In genomic region chr19:35164418-35164817, GRCh38 we compare ENCODE assay signal across 17 cellular contexts. TPM values are rescaled to one million over a fixed set of nuclear protein-coding genes. Genes with fewer than 3 reads are reported as not detected.
DNase-seq lines count a peak whose midpoint lies in the region; ATAC-seq, FAIRE-seq and TF ChIP-seq lines count a peak whose summit lies in the region.
"Had no signal": no experiment of that assay in that cellular context is flagged by ENCODE, and none has a peak within 500 bp of the region (broad histone marks: within the 10 kb centered on the region; RNA-seq: fewer than 3 reads in every experiment).

No MANE protein-coding gene starts in this region.

- no peak for DNase-seq in activated T-cell treated with anti-CD3 and anti-CD28 coated beads, Interleukin-2, amount 50 U/mL, for 24 hours
- no peak for DNase-seq in activated T-cell treated with anti-CD3 and anti-CD28 coated beads, Interleukin-2, amount 50 U/mL, for 4 hours
- DNase-seq in M059J (ENCODE audit: low read depth) (peak; percentile 44), K562 (ENCODE audit: extremely low read depth in 1 of 4, low spot score in 3 of 4) (peak in 1 of 4 experiments; percentile 71), osteoblast (ENCODE audit: insufficient read length, low spot score, missing footprints) (peak; percentile 10), NCI-H446 treated with DMSO at 0.1 percent for 48 hours (lab: John Stamatoyannopoulos, UW) (no peak), NCI-H1694 treated with DMSO at 0.1 percent for 48 hours (lab: John Stamatoyannopoulos, UW) (no peak), GM19238 (ENCODE audit: insufficient read length, low spot score) (no peak)
- DNase-seq: anterior cingulate cortex, NCI-H1930, spleen, testis had no signal

- H3K4me3 Mint-ChIP-seq in activated T-cell treated with anti-CD3 and anti-CD28 coated beads, Interleukin-2, amount 50 U/mL, for 24 hours = no peak overlapping the region
- no peak overlapping the region for H3K4me3 Mint-ChIP-seq in activated T-cell treated with anti-CD3 and anti-CD28 coated beads, Interleukin-2, amount 50 U/mL, for 4 hours
- H3K4me3 Mint-ChIP-seq: IgD-negative memory B cell, neural crest cell had no signal

- H3K9me3 ChIP-seq in K562 (replicated peaks; ENCODE audit: control insufficient read depth, insufficient read depth, low read depth, low read length) (no peaks in the 10 kb centered on the region), osteoblast (ENCODE audit: low read depth, low read length) (peaks cover 19% of the 10 kb centered on the region)
- H3K9me3 ChIP-seq: testis had no signal

- TF ChIP-seq CTCF in K562 (IDR thresholded peaks at IDR 0.05 in 2 of 3, conservative IDR thresholded peaks at IDR 0.05 in 1 of 3; ENCODE audit: insufficient read depth in 2 of 3, low read depth in 1 of 3, low read length in 3 of 3) = no peak
- TF ChIP-seq CTCF in osteoblast (IDR thresholded peaks at IDR 0.05; ENCODE audit: extremely low read depth, low read depth, low read length) = no peak

- H3K4me2 ChIP-seq in K562 (ENCODE audit: insufficient read depth, low read length) (peak overlapping the region; percentile 20), osteoblast (ENCODE audit: insufficient read depth, low read length) (no peak overlapping the region)

- in situ Hi-C loops in K562 (cut with MboI) = no loop called here

- no peak for TF ChIP-seq EP300 in K562 (IDR thresholded peaks at IDR 0.05; ENCODE audit: low read length)

- peaks cover 36% of the 10 kb centered on the region for H3K9me3 Mint-ChIP-seq in activated T-cell treated with anti-CD3 and anti-CD28 coated beads, Interleukin-2, amount 50 U/mL, for 24 hours
- H3K9me3 Mint-ChIP-seq in activated T-cell treated with anti-CD3 and anti-CD28 coated beads, Interleukin-2, amount 50 U/mL, for 4 hours = peaks cover 17% of the 10 kb centered on the region

- no peak overlapping the region for H2AFZ ChIP-seq in K562 (ENCODE audit: low read depth, low read length)
- no peak overlapping the region for H2AFZ ChIP-seq in osteoblast (ENCODE audit: low read length)

- FAIRE-seq in K562 (lab: Jason Lieb, UNC) = peak; percentile 40
- FAIRE-seq: frontal cortex, H54 had no signal

- peak overlapping the region; percentile 59 for H3K27ac Mint-ChIP-seq in activated T-cell treated with anti-CD3 and anti-CD28 coated beads, Interleukin-2, amount 50 U/mL, for 24 hours

- no TSS peak for BruUV-seq in K562 (replicated peaks; lab: Mats Ljungman, UMichigan)

- no peak for ATAC-seq in activated T-cell treated with anti-CD3 and anti-CD28 coated beads, Interleukin-2, amount 50 U/mL, for 4 hours
- ATAC-seq in K562 = no peak

- no peak for TF ChIP-seq RAD21 in K562 (CRISPR knock-in tag; conservative IDR thresholded peaks at IDR 0.05 in 1 of 2, IDR thresholded peaks at IDR 0.05 in 1 of 2)

- no peaks in the 10 kb centered on the region for H3K9me1 ChIP-seq in K562 (ENCODE audit: control insufficient read depth, insufficient read depth, low read length)

- CTCF ChIA-PET in K562 (lab: Yijun Ruan, JAX; ENCODE audit: low intra/inter-chr PET ratio) = no interaction called here

- no peaks in the 10 kb centered on the region for H3K27me3 Mint-ChIP-seq in activated T-cell treated with anti-CD3 and anti-CD28 coated beads, Interleukin-2, amount 50 U/mL, for 24 hours
- H3K27me3 Mint-ChIP-seq in activated T-cell treated with anti-CD3 and anti-CD28 coated beads, Interleukin-2, amount 50 U/mL, for 4 hours (ENCODE audit: low read depth) = no peaks in the 10 kb centered on the region
- H3K27me3 Mint-ChIP-seq: IgD-negative memory B cell had no signal

- H3K27ac ChIP-seq in K562 (ENCODE audit: extremely low read depth, low read depth, low read length) (peak overlapping the region; percentile 77), osteoblast (ENCODE audit: low read depth, low read length) (no peak overlapping the region)
- H3K27ac ChIP-seq: spleen, testis had no signal

- H3K4me1 Mint-ChIP-seq in activated T-cell treated with anti-CD3 and anti-CD28 coated beads, Interleukin-2, amount 50 U/mL, for 24 hours (ENCODE audit: low read depth) = peaks cover 60% of the 10 kb centered on the region
- peaks cover 51% of the 10 kb centered on the region for H3K4me1 Mint-ChIP-seq in activated T-cell treated with anti-CD3 and anti-CD28 coated beads, Interleukin-2, amount 50 U/mL, for 4 hours (ENCODE audit: low read depth)

- H3K36me3 ChIP-seq in K562 (ENCODE audit: control insufficient read depth, insufficient read depth, low read length) (peaks cover 98% of the 10 kb centered on the region), osteoblast (ENCODE audit: insufficient read depth, low read length) (peaks cover 65% of the 10 kb centered on the region)

- H4K20me1 ChIP-seq in K562 (replicated peaks; ENCODE audit: control insufficient read depth, insufficient read depth, low read length) = no peaks in the 10 kb centered on the region
- H4K20me1 ChIP-seq in osteoblast (ENCODE audit: insufficient read depth, low read length) = no peaks in the 10 kb centered on the region

- TF ChIP-seq POLR2A in K562 (conservative IDR thresholded peaks at IDR 0.05) = no peak

- H3K9ac ChIP-seq in K562 (ENCODE audit: insufficient read depth in 1 of 2, low read depth in 2 of 2, low read length in 2 of 2) = peak overlapping the region in 1 of 2 experiments; percentile 39; a peak in 1 of 4 replicates

- intact Hi-C loops in K562 (cut with micrococcal nuclease) = no loop called here

- H3K4me1 ChIP-seq in K562 (replicated peaks in 1 of 2; ENCODE audit: control insufficient read depth in 2 of 2, insufficient read depth in 2 of 2, low read length in 2 of 2) (peaks cover 54 to 67% of the 10 kb centered on the region in 2 experiments), osteoblast (ENCODE audit: insufficient read depth, low read length) (no peaks in the 10 kb centered on the region)
- H3K4me1 ChIP-seq: testis had no signal

- H3K79me2 ChIP-seq in K562 (ENCODE audit: control insufficient read depth, insufficient read depth, low read length) (peaks cover 40% of the 10 kb centered on the region), osteoblast (ENCODE audit: insufficient read depth, low read length) (no peaks in the 10 kb centered on the region)

- H3K4me3 ChIP-seq in K562 (no peak overlapping the region), osteoblast (ENCODE audit: insufficient read depth, low read length) (no peak overlapping the region)
- H3K4me3 ChIP-seq: spleen, testis had no signal

- peaks cover 100% of the 10 kb centered on the region for H3K36me3 Mint-ChIP-seq in activated T-cell treated with anti-CD3 and anti-CD28 coated beads, Interleukin-2, amount 50 U/mL, for 24 hours (ENCODE audit: low read depth)
- peaks cover 73% of the 10 kb centered on the region for H3K36me3 Mint-ChIP-seq in activated T-cell treated with anti-CD3 and anti-CD28 coated beads, Interleukin-2, amount 50 U/mL, for 4 hours (ENCODE audit: insufficient read depth)

- POLR2A ChIA-PET in K562 (lab: Yijun Ruan, JAX) = no interaction called here

- H3K27me3 ChIP-seq in K562 (ENCODE audit: control insufficient read depth in 2 of 2, insufficient read depth in 2 of 2, low read length in 2 of 2) = no peaks in the 10 kb centered on the region; a peak in 1 of 5 replicates
- no peaks in the 10 kb centered on the region for H3K27me3 ChIP-seq in osteoblast (ENCODE audit: insufficient read depth, low read length)
- H3K27me3 ChIP-seq: spleen, testis had no signal

- 15% methylated on average over 2 of the region's 2 CpGs for whole genome bisulfite sequencing in K562 (ENCODE audit: insufficient coverage, low coverage, missing lambda C conversion rate)

RNA-seq across cellular contexts. Expression of gene FXYD5, which starts 9.9 kb away (rescaled TPM):
- total RNA-seq in activated T-cell treated with anti-CD3 and anti-CD28 coated beads, Interleukin-2, amount 50 U/mL, for 4 hours = 100 to 1,000 TPM; 363 to 466 (median 421) TPM
- total RNA-seq in M059J (2014; rRNA removed; shearing (Covaris generic)) = 183 and 256 TPM in 2 replicates
- total RNA-seq in K562 (2011; cell fraction: chromatin; rRNA removed; ENCODE audit: low replicate concordance) = 134 and 231 TPM in 2 replicates
- 240 and 311 TPM in 2 replicates for total RNA-seq in K562 (2011; cell fraction: nucleolus; rRNA removed)
- total RNA-seq in K562 (2011; cell fraction: nucleoplasm; rRNA removed) = 297 and 340 TPM in 2 replicates
- 174 and 300 TPM in 2 replicates for total RNA-seq in K562 (2014; rRNA removed)
- 122 and 147 TPM in 2 replicates for total RNA-seq in K562 (2014; rRNA removed; fragmentation: Illumina TruSeq; extraction: Trizol)
- total RNA-seq in K562 (2015; rRNA removed; fragmentation: Illumina TruSeq; extraction: Trizol) = 252 and 264 TPM in 2 replicates
- total RNA-seq in K562 (2021) = 250 and 256 TPM in 2 replicates
- polyA plus RNA-seq in K562 (2011; rRNA removed) = 104 and 125 TPM in 2 replicates
- 271 and 533 TPM in 2 replicates for polyA plus RNA-seq in K562 (2011; cell fraction: cytosol; rRNA removed)
- polyA plus RNA-seq in K562 (2011; cell fraction: nucleus; rRNA removed) = 105 and 188 TPM in 2 replicates
- 353 and 530 TPM in 2 replicates for polyA plus RNA-seq in K562 (2012)
- 522 and 537 TPM in 2 replicates for polyA plus RNA-seq in K562 (2014; fragmentation: Illumina TruSeq; extraction: Trizol)
- 100 to 1,000 TPM; 125 to 198 TPM for polyA plus RNA-seq in K562 (2014; fragmentation: Nextera tagmentation; extraction: Ambion mirVana)
- 120 and 155 TPM in 2 replicates for polyA plus RNA-seq in K562 (2014; rRNA removed)
- polyA minus RNA-seq in K562 (2011; rRNA and poly(A)+ RNA removed) = 93.8 and 163 TPM in 2 replicates
- polyA minus RNA-seq in K562 (2011; cell fraction: cytosol; rRNA and poly(A)+ RNA removed) = 189 and 195 TPM in 2 replicates
- polyA minus RNA-seq in K562 (2011; cell fraction: nucleus; rRNA and poly(A)+ RNA removed) = 55.6 and 58.4 TPM in 2 replicates
- 29.0 and 32.4 TPM in 2 replicates for total RNA-seq in osteoblast
- total RNA-seq: frontal cortex had no signal

RNA-seq across cellular contexts. Expression of gene FXYD7, which starts 21.4 kb away (rescaled TPM):
- total RNA-seq in activated T-cell treated with anti-CD3 and anti-CD28 coated beads, Interleukin-2, amount 50 U/mL, for 4 hours = under 1 TPM in 1 of 3 donors, not detected in 2; 0.48 TPM
- not detected in 2 replicates for total RNA-seq in M059J (2014; rRNA removed; shearing (Covaris generic))
- total RNA-seq in K562 (2011; cell fraction: chromatin; rRNA removed; ENCODE audit: low replicate concordance) = 0.39 and 0.76 TPM in 2 replicates
- total RNA-seq in K562 (2011; cell fraction: nucleolus; rRNA removed) = not detected in 2 replicates
- not detected in 2 replicates for total RNA-seq in K562 (2011; cell fraction: nucleoplasm; rRNA removed)
- total RNA-seq in K562 (2014; rRNA removed) = not detected in 2 replicates
- total RNA-seq in K562 (2014; rRNA removed; fragmentation: Illumina TruSeq; extraction: Trizol) = not detected in 2 replicates
- 0.26 and 0.36 TPM in 2 replicates for total RNA-seq in K562 (2015; rRNA removed; fragmentation: Illumina TruSeq; extraction: Trizol)
- 0.27 and 0.80 TPM in 2 replicates for total RNA-seq in K562 (2021)
- 0.18 and 0.26 TPM in 2 replicates for polyA plus RNA-seq in K562 (2011; rRNA removed)
- 0.24 and 0.51 TPM in 2 replicates for polyA plus RNA-seq in K562 (2011; cell fraction: cytosol; rRNA removed)
- polyA plus RNA-seq in K562 (2011; cell fraction: nucleus; rRNA removed) = 0.48 and 1.2 TPM in 2 replicates
- polyA plus RNA-seq in K562 (2012) = 1.4 and 1.5 TPM in 2 replicates
- polyA plus RNA-seq in K562 (2014; fragmentation: Illumina TruSeq; extraction: Trizol) = 0.28 TPM in 1 of 2 replicates, not detected in the other
- under 1 TPM; 0.10 to 0.13 TPM for polyA plus RNA-seq in K562 (2014; fragmentation: Nextera tagmentation; extraction: Ambion mirVana)
- 0.32 and 0.46 TPM in 2 replicates for polyA plus RNA-seq in K562 (2014; rRNA removed)
- not detected in 2 replicates for polyA minus RNA-seq in K562 (2011; rRNA and poly(A)+ RNA removed)
- not detected in 2 replicates for polyA minus RNA-seq in K562 (2011; cell fraction: cytosol; rRNA and poly(A)+ RNA removed)
- not detected in 2 replicates for polyA minus RNA-seq in K562 (2011; cell fraction: nucleus; rRNA and poly(A)+ RNA removed)
- total RNA-seq in osteoblast = not detected in 2 replicates

RNA-seq across cellular contexts. Expression of gene FXYD1, which starts 25.8 kb away (rescaled TPM):
- total RNA-seq in activated T-cell treated with anti-CD3 and anti-CD28 coated beads, Interleukin-2, amount 50 U/mL, for 4 hours = 1 to 10 TPM in 2 of 3 donors, under 1 TPM in 1; 0.95 to 1.6 (median 1.4) TPM
- total RNA-seq in M059J (2014; rRNA removed; shearing (Covaris generic)) = not detected in 2 replicates
- total RNA-seq in K562 (2011; cell fraction: chromatin; rRNA removed; ENCODE audit: low replicate concordance) = 0.67 TPM in 1 of 2 replicates, not detected in the other
- 0.50 TPM in 1 of 2 replicates, not detected in the other for total RNA-seq in K562 (2011; cell fraction: nucleolus; rRNA removed)
- total RNA-seq in K562 (2011; cell fraction: nucleoplasm; rRNA removed) = not detected in 2 replicates
- total RNA-seq in K562 (2014; rRNA removed) (2.3 and 2.4 TPM in 2 replicates), K562 (2014; rRNA removed; fragmentation: Illumina TruSeq; extraction: Trizol) (not detected in 2 replicates), K562 (2015; rRNA removed; fragmentation: Illumina TruSeq; extraction: Trizol) (0.60 and 1.3 TPM in 2 replicates), K562 (2021) (1.7 and 2.7 TPM in 2 replicates), osteoblast (not detected in 2 replicates)
- polyA plus RNA-seq in K562 (2011; rRNA removed) (0.40 and 0.66 TPM in 2 replicates), K562 (2014; fragmentation: Illumina TruSeq; extraction: Trizol) (0.71 and 2.1 TPM in 2 replicates), K562 (2014; fragmentation: Nextera tagmentation; extraction: Ambion mirVana) (not detected), K562 (2014; rRNA removed) (2.4 and 3.2 TPM in 2 replicates)
- 0.16 TPM in 1 of 2 replicates, not detected in the other for polyA plus RNA-seq in K562 (2011; cell fraction: cytosol; rRNA removed)
- 0.49 and 2.1 TPM in 2 replicates for polyA plus RNA-seq in K562 (2011; cell fraction: nucleus; rRNA removed)
- polyA plus RNA-seq in K562 (2012) = 2.1 and 4.4 TPM in 2 replicates
- not detected in 2 replicates for polyA minus RNA-seq in K562 (2011; rRNA and poly(A)+ RNA removed)
- not detected in 2 replicates for polyA minus RNA-seq in K562 (2011; cell fraction: cytosol; rRNA and poly(A)+ RNA removed)
- 0.67 TPM in 1 of 2 replicates, not detected in the other for polyA minus RNA-seq in K562 (2011; cell fraction: nucleus; rRNA and poly(A)+ RNA removed)
- total RNA-seq: frontal cortex; T-helper 1 cell treated with Interleukin-12 subunit alpha and Interleukin-12 subunit beta and Interleukin-4 antibody, amounts not matched to agents 30 ng/mL and 1 ng/mL, for 36 hours had no signal

RNA-seq across cellular contexts. Expression of gene LGI4, which starts 29.6 kb away (rescaled TPM):
- under 1 TPM in 1 of 3 donors, not detected in 2; 0.14 TPM for total RNA-seq in activated T-cell treated with anti-CD3 and anti-CD28 coated beads, Interleukin-2, amount 50 U/mL, for 4 hours
- not detected in 2 replicates for total RNA-seq in M059J (2014; rRNA removed; shearing (Covaris generic))
- 1.9 TPM in 2 replicates for total RNA-seq in K562 (2011; cell fraction: chromatin; rRNA removed; ENCODE audit: low replicate concordance)
- total RNA-seq in K562 (2011; cell fraction: nucleolus; rRNA removed) = 0.67 and 0.92 TPM in 2 replicates
- total RNA-seq in K562 (2011; cell fraction: nucleoplasm; rRNA removed) = 0.88 and 0.92 TPM in 2 replicates
- total RNA-seq in K562 (2014; rRNA removed) (0.14 TPM in 1 of 2 replicates, not detected in the other), K562 (2014; rRNA removed; fragmentation: Illumina TruSeq; extraction: Trizol) (not detected in 2 replicates), K562 (2015; rRNA removed; fragmentation: Illumina TruSeq; extraction: Trizol) (not detected in 2 replicates), K562 (2021) (0.24 TPM in 1 of 2 replicates, not detected in the other), osteoblast (0.59 and 0.72 TPM in 2 replicates)
- polyA plus RNA-seq in K562 (2011; rRNA removed) (0.29 and 0.73 TPM in 2 replicates), K562 (2014; fragmentation: Illumina TruSeq; extraction: Trizol) (0.30 and 0.33 TPM in 2 replicates), K562 (2014; fragmentation: Nextera tagmentation; extraction: Ambion mirVana) (not detected), K562 (2014; rRNA removed) (0.21 and 1.1 TPM in 2 replicates)
- polyA plus RNA-seq in K562 (2011; cell fraction: cytosol; rRNA removed) = 0.16 and 0.37 TPM in 2 replicates
- polyA plus RNA-seq in K562 (2011; cell fraction: nucleus; rRNA removed) = 3.1 and 4.6 TPM in 2 replicates
- polyA plus RNA-seq in K562 (2012) = 0.35 and 1.6 TPM in 2 replicates
- polyA minus RNA-seq in K562 (2011; rRNA and poly(A)+ RNA removed) = not detected in 2 replicates
- not detected in 2 replicates for polyA minus RNA-seq in K562 (2011; cell fraction: cytosol; rRNA and poly(A)+ RNA removed)
- polyA minus RNA-seq in K562 (2011; cell fraction: nucleus; rRNA and poly(A)+ RNA removed) = 0.54 TPM in 1 of 2 replicates, not detected in the other
- polyA plus RNA-seq: IgD-negative memory B cell had no signal

RNA-seq across cellular contexts. Expression of gene FXYD3, which starts 48.8 kb away (rescaled TPM):
- under 1 TPM; 0.23 to 0.63 (median 0.41) TPM for total RNA-seq in activated T-cell treated with anti-CD3 and anti-CD28 coated beads, Interleukin-2, amount 50 U/mL, for 4 hours
- total RNA-seq in M059J (2014; rRNA removed; shearing (Covaris generic)) = 0.64 TPM in 1 of 2 replicates, not detected in the other
- not detected in 2 replicates for total RNA-seq in K562 (2011; cell fraction: chromatin; rRNA removed; ENCODE audit: low replicate concordance)
- not detected in 2 replicates for total RNA-seq in K562 (2011; cell fraction: nucleolus; rRNA removed)
- not detected in 2 replicates for total RNA-seq in K562 (2011; cell fraction: nucleoplasm; rRNA removed)
- total RNA-seq in K562 (2014; rRNA removed) (not detected in 2 replicates), K562 (2014; rRNA removed; fragmentation: Illumina TruSeq; extraction: Trizol) (not detected in 2 replicates), K562 (2015; rRNA removed; fragmentation: Illumina TruSeq; extraction: Trizol) (not detected in 2 replicates), K562 (2021) (0.24 and 0.60 TPM in 2 replicates), osteoblast (not detected in 2 replicates)
- polyA plus RNA-seq in K562 (2011; rRNA removed) (not detected in 2 replicates), K562 (2014; fragmentation: Illumina TruSeq; extraction: Trizol) (not detected in 2 replicates), K562 (2014; fragmentation: Nextera tagmentation; extraction: Ambion mirVana) (not detected), K562 (2014; rRNA removed) (not detected in 2 replicates)
- not detected in 2 replicates for polyA plus RNA-seq in K562 (2011; cell fraction: cytosol; rRNA removed)
- not detected in 2 replicates for polyA plus RNA-seq in K562 (2011; cell fraction: nucleus; rRNA removed)
- 0.16 TPM in 1 of 2 replicates, not detected in the other for polyA plus RNA-seq in K562 (2012)
- not detected in 2 replicates for polyA minus RNA-seq in K562 (2011; rRNA and poly(A)+ RNA removed)
- polyA minus RNA-seq in K562 (2011; cell fraction: cytosol; rRNA and poly(A)+ RNA removed) = not detected in 2 replicates
- not detected in 2 replicates for polyA minus RNA-seq in K562 (2011; cell fraction: nucleus; rRNA and poly(A)+ RNA removed)
- total RNA-seq: frontal cortex; spleen; T-helper 1 cell treated with Interleukin-12 subunit alpha and Interleukin-12 subunit beta and Interleukin-4 antibody, amounts not matched to agents 30 ng/mL and 1 ng/mL, for 36 hours had no signal
- polyA plus RNA-seq: IgD-negative memory B cell had no signal

Comparison
In these comparisons a context has a peak if more than half of its experiments do, and no peak if none do; other contexts are left out.
1. DNase-seq: peak in M059J (single experiment) and osteoblast (single experiment); none in activated T-cell treated with anti-CD3 and anti-CD28 coated beads, Interleukin-2, amount 50 U/mL, for 24 hours (single experiment), activated T-cell treated with anti-CD3 and anti-CD28 coated beads, Interleukin-2, amount 50 U/mL, for 4 hours (single experiment), NCI-H446 treated with DMSO at 0.1 percent for 48 hours (single experiment), NCI-H1694 treated with DMSO at 0.1 percent for 48 hours (single experiment) and GM19238 (single experiment).